6 cellular contexts compared by ENCODE assay signal in genomic region chr9:97498846-97499245, GRCh38. TPM values are rescaled to one million over a fixed set of nuclear protein-coding genes. Genes with fewer than 3 reads are reported as not detected.
DNase-seq lines count a peak whose midpoint lies in the region; ATAC-seq and TF ChIP-seq lines count a peak whose summit lies in the region.
"Not testable (repeated sequence)": the region's sequence is repeated elsewhere in the genome, so short reads cannot be mapped to it uniquely, and the experiment has no call there.

No MANE protein-coding gene starts in this region.

- not testable (repeated sequence) for H2AFZ ChIP-seq in osteoblast (ENCODE audit: low read length)

- H3K36me3 ChIP-seq in osteoblast (ENCODE audit: insufficient read depth, low read length), result not testable (repeated sequence)

- not testable (repeated sequence) for H3K27ac ChIP-seq in osteoblast (ENCODE audit: low read depth, low read length)

- not testable (repeated sequence) for H4K20me1 ChIP-seq in osteoblast (ENCODE audit: insufficient read depth, low read length)

- peaks cover 38% of the 10 kb centered on the region for H3K27me3 ChIP-seq in osteoblast (ENCODE audit: insufficient read depth, low read length)

- not testable (repeated sequence) for H3K9me3 Mint-ChIP-seq in activated naive CD8-positive, alpha-beta T cell treated with anti-CD3 and anti-CD28 coated beads, Interleukin-2, amount 10 ng/mL, durations not matched to agents 7 days and 5 days

- peaks cover 42% of the 10 kb centered on the region for H3K27me3 Mint-ChIP-seq in activated naive CD8-positive, alpha-beta T cell treated with anti-CD3 and anti-CD28 coated beads, Interleukin-2, amount 10 ng/mL, durations not matched to agents 7 days and 5 days

- not testable (repeated sequence) for H3K4me2 ChIP-seq in osteoblast (ENCODE audit: insufficient read depth, low read length)

- not testable (repeated sequence) for H3K4me1 Mint-ChIP-seq in activated naive CD8-positive, alpha-beta T cell treated with anti-CD3 and anti-CD28 coated beads, Interleukin-2, amount 10 ng/mL, durations not matched to agents 7 days and 5 days

- POLR2A ChIA-PET in activated naive CD8-positive, alpha-beta T cell treated with anti-CD3 and anti-CD28 coated beads, Interleukin-2, amount 10 ng/mL, durations not matched to agents 7 days and 5 days (lab: Charles Lee), result not testable (repeated sequence)

- not testable (repeated sequence) for H3K79me2 ChIP-seq in osteoblast (ENCODE audit: insufficient read depth, low read length)

- H3K36me3 Mint-ChIP-seq in activated naive CD8-positive, alpha-beta T cell treated with anti-CD3 and anti-CD28 coated beads, Interleukin-2, amount 10 ng/mL, durations not matched to agents 7 days and 5 days, result peaks cover 17% of the 10 kb centered on the region

- DNase-seq in Caki2 (ENCODE audit: low read depth) (peak; percentile 79), HCEC 1CT (peak; percentile 17), fibroblast of peridontal ligament (ENCODE audit: extremely low read depth) (peak; percentile 16), islet precursor cell (peak; percentile 21), osteoblast (ENCODE audit: insufficient read length, low spot score, missing footprints) (peak; percentile 41)
- not testable (repeated sequence) for DNase-seq in activated naive CD8-positive, alpha-beta T cell treated with anti-CD3 and anti-CD28 coated beads, Interleukin-2, amount 10 ng/mL, durations not matched to agents 7 days and 5 days

- not testable (repeated sequence) for H3K4me1 ChIP-seq in osteoblast (ENCODE audit: insufficient read depth, low read length)

- peak overlapping the region; percentile 51 for H3K27ac Mint-ChIP-seq in activated naive CD8-positive, alpha-beta T cell treated with anti-CD3 and anti-CD28 coated beads, Interleukin-2, amount 10 ng/mL, durations not matched to agents 7 days and 5 days

- not testable (repeated sequence) for H3K9me3 ChIP-seq in osteoblast (ENCODE audit: low read depth, low read length)

- not testable (repeated sequence) for H3K4me3 ChIP-seq in osteoblast (ENCODE audit: insufficient read depth, low read length)

- in situ Hi-C loops in Caki2 (cut with HindIII; ENCODE audit: low pct_unique_long_range_greater_than_20kb, low sequenced_read_pairs), result not testable (repeated sequence)

- not testable (repeated sequence) for TF ChIP-seq CTCF in osteoblast (IDR thresholded peaks at IDR 0.05; ENCODE audit: extremely low read depth, low read depth, low read length)

- not testable (repeated sequence) for H3K4me3 Mint-ChIP-seq in activated naive CD8-positive, alpha-beta T cell treated with anti-CD3 and anti-CD28 coated beads, Interleukin-2, amount 10 ng/mL, durations not matched to agents 7 days and 5 days

- not testable (repeated sequence) for ATAC-seq in activated naive CD8-positive, alpha-beta T cell treated with anti-CD3 and anti-CD28 coated beads, Interleukin-2, amount 10 ng/mL, durations not matched to agents 7 days and 5 days (ENCODE audit: low read depth)

RNA-seq across cellular contexts. Expression of gene TMOD1, which starts 2.6 kb away (rescaled TPM):
- 19.4 and 25.7 TPM in 2 replicates for total RNA-seq in Caki2 (2014; rRNA removed; shearing (Covaris generic); ENCODE audit: low replicate concordance)
- 1 to 10 TPM in 1 of 2 experiments, under 1 TPM in 1; 0.79 to 1.1 TPM for total RNA-seq in activated naive CD8-positive, alpha-beta T cell treated with anti-CD3 and anti-CD28 coated beads, Interleukin-2, amount 10 ng/mL, durations not matched to agents 7 days and 5 days
- total RNA-seq in osteoblast, result not detected in 2 replicates
